In genomic region chr17:82038741-82039409, GRCh38 we compare ENCODE assay signal across 7 cellular contexts. TPM values are rescaled to one million over a fixed set of nuclear protein-coding genes. Genes with fewer than 3 reads are reported as not detected.
DNase-seq lines count a peak whose midpoint lies in the region; ATAC-seq and TF ChIP-seq lines count a peak whose summit lies in the region.
"Not testable (repeated sequence)": the region's sequence is repeated elsewhere in the genome, so short reads cannot be mapped to it uniquely, and the experiment has no call there.
"Had no signal": no experiment of that assay in that cellular context is flagged by ENCODE, and none has a peak within 500 bp of the region (broad histone marks: within the 10 kb centered on the region; RNA-seq: fewer than 3 reads in every experiment).

No MANE protein-coding gene starts in this region.

- not testable (repeated sequence) for DNase-seq in CD14-positive monocyte (ENCODE audit: low spot score); activated T-helper 1 cell treated with anti-CD3 and anti-CD28 coated beads, Interleukin-12 subunit alpha, Interleukin-12 subunit beta, Interleukin-2, Interleukin-4 antibody, amounts not matched to agents 30 ng/mL and 10 ng/mL and 1 ng/mL, durations not matched to agents 14 hours and 24 hours and 36 hours (ENCODE audit: low spot score); mesothelial cell of epicardium (ENCODE audit: low spot score in 2 of 2, unreplicated experiment in 2 of 2); stimulated activated naive B cell treated with anti-CD40 and anti-IgM and Interleukin-4, amounts not matched to agents 10 μg/mL and 1 μg/mL and 100 μg/mL, for 72 hours
- peak; percentile 19 for DNase-seq in NOMO-1 treated with DMSO at 0.1 percent for 48 hours (lab: John Stamatoyannopoulos, UW; ENCODE audit: unreplicated experiment)

- intact Hi-C loops in CD14-positive monocyte (cut with micrococcal nuclease), result loop anchor here (5.0 to 10.0 kb wide), 4 partner anchors 56 to 416 kb away; partner anchors contain the start of genes CYBC1 (in 1 of the 2), FASN (in 1 of the 2), NARF (in 1 of the 2) and SLC25A10 (in 1 of the 2)
- intact Hi-C loops in activated T-helper 1 cell treated with anti-CD3 and anti-CD28 coated beads, Interleukin-12 subunit alpha, Interleukin-12 subunit beta, Interleukin-2, Interleukin-4 antibody, amounts not matched to agents 30 ng/mL and 10 ng/mL and 1 ng/mL, durations not matched to agents 14 hours and 24 hours and 36 hours (cut with micrococcal nuclease), result loop anchor here (5.0 kb wide), 1 partner anchor 167 kb away; the partner anchor contains the start of gene ARHGDIA

- peaks cover 11 to 15% of the 10 kb centered on the region in 2 donors for H3K36me3 Mint-ChIP-seq in CD14-positive monocyte
- peaks cover 11% of the 10 kb centered on the region for H3K36me3 Mint-ChIP-seq in activated T-helper 1 cell treated with anti-CD3 and anti-CD28 coated beads, Interleukin-12 subunit alpha, Interleukin-12 subunit beta, Interleukin-2, Interleukin-4 antibody, amounts not matched to agents 30 ng/mL and 10 ng/mL and 1 ng/mL, durations not matched to agents 14 hours and 24 hours and 36 hours (ENCODE audit: low read depth)
- not testable (repeated sequence) for H3K36me3 Mint-ChIP-seq in brain; mesothelial cell of epicardium; stimulated activated naive B cell treated with anti-CD40 and anti-IgM and Interleukin-4, amounts not matched to agents 10 μg/mL and 1 μg/mL and 100 μg/mL, for 72 hours

- H3K4me1 Mint-ChIP-seq in CD14-positive monocyte (peaks cover 33% of the 10 kb centered on the region), brain (peaks cover 29% of the 10 kb centered on the region), mesothelial cell of epicardium (peaks cover 19% of the 10 kb centered on the region)
- peaks cover 24% of the 10 kb centered on the region for H3K4me1 Mint-ChIP-seq in activated T-helper 1 cell treated with anti-CD3 and anti-CD28 coated beads, Interleukin-12 subunit alpha, Interleukin-12 subunit beta, Interleukin-2, Interleukin-4 antibody, amounts not matched to agents 30 ng/mL and 10 ng/mL and 1 ng/mL, durations not matched to agents 14 hours and 24 hours and 36 hours (ENCODE audit: low read depth)
- peaks cover 24 to 35% of the 10 kb centered on the region in 2 donors for H3K4me1 Mint-ChIP-seq in stimulated activated naive B cell treated with anti-CD40 and anti-IgM and Interleukin-4, amounts not matched to agents 10 μg/mL and 1 μg/mL and 100 μg/mL, for 72 hours

- not testable (repeated sequence) for ATAC-seq in stimulated activated naive B cell treated with anti-CD40 and anti-IgM and Interleukin-4, amounts not matched to agents 10 μg/mL and 1 μg/mL and 100 μg/mL, for 72 hours (replicated peaks)

- H3K27ac Mint-ChIP-seq in CD14-positive monocyte, result peak overlapping the region in 4 of 7 donors; percentile 3 to 69 (median 56)
- peak overlapping the region; percentile 41 for H3K27ac Mint-ChIP-seq in activated T-helper 1 cell treated with anti-CD3 and anti-CD28 coated beads, Interleukin-12 subunit alpha, Interleukin-12 subunit beta, Interleukin-2, Interleukin-4 antibody, amounts not matched to agents 30 ng/mL and 10 ng/mL and 1 ng/mL, durations not matched to agents 14 hours and 24 hours and 36 hours
- peak overlapping the region in 1 of 5 experiments; percentile 79 for H3K27ac Mint-ChIP-seq in brain
- H3K27ac Mint-ChIP-seq in mesothelial cell of epicardium, result peak overlapping the region; percentile 54
- H3K27ac Mint-ChIP-seq in stimulated activated naive B cell treated with anti-CD40 and anti-IgM and Interleukin-4, amounts not matched to agents 10 μg/mL and 1 μg/mL and 100 μg/mL, for 72 hours, result peak overlapping the region; percentile 83

- H3K9me3 Mint-ChIP-seq in CD14-positive monocyte; activated T-helper 1 cell treated with anti-CD3 and anti-CD28 coated beads, Interleukin-12 subunit alpha, Interleukin-12 subunit beta, Interleukin-2, Interleukin-4 antibody, amounts not matched to agents 30 ng/mL and 10 ng/mL and 1 ng/mL, durations not matched to agents 14 hours and 24 hours and 36 hours; brain; mesothelial cell of epicardium; stimulated activated naive B cell treated with anti-CD40 and anti-IgM and Interleukin-4, amounts not matched to agents 10 μg/mL and 1 μg/mL and 100 μg/mL, for 72 hours: not testable (repeated sequence)

- peak overlapping the region; percentile 12 to 21 for H3K4me3 Mint-ChIP-seq in CD14-positive monocyte
- H3K4me3 Mint-ChIP-seq in activated T-helper 1 cell treated with anti-CD3 and anti-CD28 coated beads, Interleukin-12 subunit alpha, Interleukin-12 subunit beta, Interleukin-2, Interleukin-4 antibody, amounts not matched to agents 30 ng/mL and 10 ng/mL and 1 ng/mL, durations not matched to agents 14 hours and 24 hours and 36 hours, result peak overlapping the region; percentile 49
- H3K4me3 Mint-ChIP-seq in brain, result peak overlapping the region in 3 of 5 experiments; percentile 22 to 60 (median 59)
- not testable (repeated sequence) for H3K4me3 Mint-ChIP-seq in mesothelial cell of epicardium
- H3K4me3 Mint-ChIP-seq in stimulated activated naive B cell treated with anti-CD40 and anti-IgM and Interleukin-4, amounts not matched to agents 10 μg/mL and 1 μg/mL and 100 μg/mL, for 72 hours, result peak overlapping the region; percentile 6 to 32

- H3K27me3 Mint-ChIP-seq in CD14-positive monocyte (ENCODE audit: low read depth in 3 of 3); activated T-helper 1 cell treated with anti-CD3 and anti-CD28 coated beads, Interleukin-12 subunit alpha, Interleukin-12 subunit beta, Interleukin-2, Interleukin-4 antibody, amounts not matched to agents 30 ng/mL and 10 ng/mL and 1 ng/mL, durations not matched to agents 14 hours and 24 hours and 36 hours (ENCODE audit: insufficient read depth); brain; mesothelial cell of epicardium (ENCODE audit: low read depth); stimulated activated naive B cell treated with anti-CD40 and anti-IgM and Interleukin-4, amounts not matched to agents 10 μg/mL and 1 μg/mL and 100 μg/mL, for 72 hours: not testable (repeated sequence)

- not testable (repeated sequence) for TF ChIP-seq CTCF in CD14-positive monocyte (IDR thresholded peaks at IDR 0.05); brain (conservative IDR thresholded peaks at IDR 0.05); mesothelial cell of epicardium (IDR thresholded peaks at IDR 0.05; ENCODE audit: unreplicated experiment)

RNA-seq across cellular contexts. Expression of gene DCXR, which starts 1.4 kb away (rescaled TPM):
- polyA plus RNA-seq in CD14-positive monocyte (10 to 100 TPM; 88.8 to 90.3 TPM), brain (ENCODE audit: insufficient read depth, low read depth, low replicate concordance) (170 TPM)
- total RNA-seq in activated T-helper 1 cell treated with anti-CD3 and anti-CD28 coated beads, Interleukin-12 subunit alpha, Interleukin-12 subunit beta, Interleukin-2, Interleukin-4 antibody, amounts not matched to agents 30 ng/mL and 10 ng/mL and 1 ng/mL, durations not matched to agents 14 hours and 24 hours and 36 hours, result 123 and 125 TPM in 2 replicates
- total RNA-seq in mesothelial cell of epicardium, result 73.5 to 80.2 TPM (median 77.6 TPM) in 3 replicates

RNA-seq across cellular contexts. Expression of gene RAC3, which starts 7.4 kb away (rescaled TPM):
- polyA plus RNA-seq in CD14-positive monocyte (not detected), brain (ENCODE audit: insufficient read depth, low read depth, low replicate concordance) (65.2 TPM)
- 7.6 and 9.4 TPM in 2 replicates for total RNA-seq in activated T-helper 1 cell treated with anti-CD3 and anti-CD28 coated beads, Interleukin-12 subunit alpha, Interleukin-12 subunit beta, Interleukin-2, Interleukin-4 antibody, amounts not matched to agents 30 ng/mL and 10 ng/mL and 1 ng/mL, durations not matched to agents 14 hours and 24 hours and 36 hours
- total RNA-seq in mesothelial cell of epicardium, result 32.6 to 34.6 TPM (median 33.6 TPM) in 3 replicates
- total RNA-seq: A172 had no signal

RNA-seq across cellular contexts. Expression of gene RFNG, which starts 12.7 kb away (rescaled TPM):
- polyA plus RNA-seq in CD14-positive monocyte, result 1 to 10 TPM; 1.5 to 4.1 TPM
- total RNA-seq in activated T-helper 1 cell treated with anti-CD3 and anti-CD28 coated beads, Interleukin-12 subunit alpha, Interleukin-12 subunit beta, Interleukin-2, Interleukin-4 antibody, amounts not matched to agents 30 ng/mL and 10 ng/mL and 1 ng/mL, durations not matched to agents 14 hours and 24 hours and 36 hours, result 24.1 and 26.8 TPM in 2 replicates
- polyA plus RNA-seq in brain (ENCODE audit: insufficient read depth, low read depth, low replicate concordance), result 45.0 TPM
- total RNA-seq in mesothelial cell of epicardium, result 53.8 to 57.3 TPM (median 55.6 TPM) in 3 replicates

RNA-seq across cellular contexts. Expression of gene GPS1, which starts 12.8 kb away (rescaled TPM):
- polyA plus RNA-seq in CD14-positive monocyte (100 to 1,000 TPM; 110 to 130 TPM), brain (ENCODE audit: insufficient read depth, low read depth, low replicate concordance) (231 TPM)
- total RNA-seq in activated T-helper 1 cell treated with anti-CD3 and anti-CD28 coated beads, Interleukin-12 subunit alpha, Interleukin-12 subunit beta, Interleukin-2, Interleukin-4 antibody, amounts not matched to agents 30 ng/mL and 10 ng/mL and 1 ng/mL, durations not matched to agents 14 hours and 24 hours and 36 hours, result 112 and 124 TPM in 2 replicates
- 104 to 113 TPM (median 105 TPM) in 3 replicates for total RNA-seq in mesothelial cell of epicardium

RNA-seq across cellular contexts. Expression of gene LRRC45, which starts 15.8 kb away (rescaled TPM):
- 1 to 10 TPM; 2.6 to 3.4 TPM for polyA plus RNA-seq in CD14-positive monocyte
- 37.6 and 37.8 TPM in 2 replicates for total RNA-seq in activated T-helper 1 cell treated with anti-CD3 and anti-CD28 coated beads, Interleukin-12 subunit alpha, Interleukin-12 subunit beta, Interleukin-2, Interleukin-4 antibody, amounts not matched to agents 30 ng/mL and 10 ng/mL and 1 ng/mL, durations not matched to agents 14 hours and 24 hours and 36 hours
- 11.2 TPM for polyA plus RNA-seq in brain (ENCODE audit: insufficient read depth, low read depth, low replicate concordance)
- 16.9 to 18.5 TPM (median 17.9 TPM) in 3 replicates for total RNA-seq in mesothelial cell of epicardium
